Comparison of ENCODE assay signal across 1 cellular context in genomic region chr17:57866723-57867122, GRCh38.
TF ChIP-seq lines count a peak whose summit lies in the region.

No MANE protein-coding gene starts in this region.

TF ChIP-seq in HCT116, 20 proteins besides CTCF, POLR2A, EP300 and RAD21:
- TF ChIP-seq REST (IDR thresholded peaks at IDR 0.05; ENCODE audit: low read depth) = no peak
- no peak for TF ChIP-seq ELF1 (IDR thresholded peaks at IDR 0.05; ENCODE audit: borderline replicate concordance, low read depth)
